34 cellular contexts compared by ENCODE assay signal in genomic region chr2:78423631-78424030, GRCh38.
"Had no signal": no experiment of that assay in that cellular context is flagged by ENCODE, and none has a peak within 500 bp of the region (broad histone marks: within the 10 kb centered on the region; RNA-seq: fewer than 3 reads in every experiment).

No MANE protein-coding gene starts in this region.

- H3K36me3 ChIP-seq: MG63 had no signal

- H3K27me3 ChIP-seq: MG63 had no signal

- H3K4me3 ChIP-seq: MG63 had no signal

- H3K9me3 ChIP-seq: MG63 had no signal

- DNase-seq: Karpas-422, Kasumi-1, MG63, MM.1S, MV-4-11, NCI-H1048, NCI-H1092, NCI-H1092 treated with DMSO at 0.1 percent for 48 hours, NCI-H1105, NCI-H1105 treated with DMSO at 0.1 percent for 48 hours, NCI-H1417, NCI-H1417 treated with DMSO at 0.1 percent for 48 hours, NCI-H1436, NCI-H1436 treated with DMSO at 0.1 percent for 48 hours, NCI-H146, NCI-H1694, NCI-H1694 treated with DMSO at 0.1 percent for 48 hours, NCI-H187, NCI-H187 treated with DMSO at 0.1 percent for 48 hours, NCI-H1930, NCI-H2029, NCI-H2029 treated with DMSO at 0.1 percent for 48 hours, NCI-H2081, NCI-H2081 treated with DMSO at 0.1 percent for 48 hours, NCI-H2107, NCI-H2171, NCI-H2171 treated with DMSO at 0.1 percent for 48 hours, NCI-H2227 treated with DMSO at 0.1 percent for 48 hours, NCI-H226, NCI-H345, NCI-H446, NCI-H446 treated with DMSO at 0.1 percent for 48 hours, NCI-H510A, NCI-H510A treated with DMSO at 0.1 percent for 48 hours had no signal
